ENCODE assay signal across 17 cellular contexts in the genomic region with DNA sequence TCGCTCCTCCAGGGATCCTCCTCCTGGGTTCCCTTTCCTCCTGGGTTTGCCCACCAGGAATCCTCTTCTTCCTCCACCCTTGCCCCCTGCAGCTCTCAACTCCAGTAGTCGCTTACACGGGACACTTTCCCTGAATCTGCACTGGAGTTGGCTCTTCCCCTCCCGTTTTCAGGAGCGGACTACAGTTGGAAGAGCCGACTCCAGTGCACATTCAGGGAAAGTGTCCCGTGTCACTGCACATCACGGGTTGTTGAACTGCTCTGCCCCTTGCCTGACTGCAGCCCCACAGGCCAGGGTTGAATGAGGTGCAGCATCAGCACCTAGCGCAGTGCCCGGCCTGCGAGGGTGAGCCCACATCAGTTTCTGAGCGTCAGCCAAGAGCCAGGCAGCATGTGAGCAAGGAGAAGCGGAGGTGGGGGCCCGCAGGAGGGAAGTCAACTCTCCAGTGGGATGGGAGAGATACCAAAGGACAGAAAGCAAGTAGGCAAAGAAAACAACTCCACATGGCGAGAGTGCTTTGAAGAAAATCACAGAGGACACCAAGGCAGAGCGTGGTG. TPM values are rescaled to one million over a fixed set of nuclear protein-coding genes. Genes with fewer than 3 reads are reported as not detected.
DNase-seq lines count a peak whose midpoint lies in the region; ATAC-seq, FAIRE-seq and TF ChIP-seq lines count a peak whose summit lies in the region.
"Had no signal": no experiment of that assay in that cellular context is flagged by ENCODE, and none has a peak within 500 bp of the region (broad histone marks: within the 10 kb centered on the region; RNA-seq: fewer than 3 reads in every experiment).

No MANE protein-coding gene starts in this region.

- no peak for TF ChIP-seq RAD21 in IMR-90 (IDR thresholded peaks at IDR 0.05; ENCODE audit: low read length)
- no peak for TF ChIP-seq RAD21 in H1 (IDR thresholded peaks at IDR 0.05 in 1 of 2, conservative IDR thresholded peaks at IDR 0.05 in 1 of 2; ENCODE audit: low read depth in 2 of 2, low read length in 2 of 2)

- TF ChIP-seq POLR2A in IMR-90 (IDR thresholded peaks at IDR 0.05; ENCODE audit: low read depth, low read length) (no peak), H1 (IDR thresholded peaks at IDR 0.05; ENCODE audit: control extremely low read depth in 1 of 2, low read depth in 2 of 2, low read length in 2 of 2) (no peak)

- peak overlapping the region; percentile 51 for H3K4me2 ChIP-seq in BLaER1
- no peak overlapping the region for H3K4me2 ChIP-seq in IMR-90 (ENCODE audit: low read depth, low read length)
- H3K4me2 ChIP-seq in H1 (ENCODE audit: insufficient read depth in 1 of 2, low read depth in 2 of 2, low read length in 2 of 2) = no peak overlapping the region
- peak overlapping the region; percentile 20 for H3K4me2 ChIP-seq in parathyroid adenoma (ENCODE audit: low read length)

- 28% methylated on average over 4 of the region's 16 CpGs; no CpG with 5 or more reads in 1 of the 2 experiments for WGBS in IMR-90 (ENCODE audit: extremely low coverage in 2 of 2, insufficient read length in 1 of 2), 2 experiments
- 85% methylated on average over 16 of the region's 16 CpGs; no CpG with 5 or more reads in 1 of the 2 experiments for WGBS in H1 (ENCODE audit: extremely low coverage in 1 of 2, insufficient coverage in 1 of 2, insufficient read length in 1 of 2, insufficient replicate concordance in 2 of 2, low coverage in 1 of 2, low lambda C conversion rate in 2 of 2, missing lambda C conversion rate in 1 of 2), 2 experiments

- no peak overlapping the region for H3K9ac ChIP-seq in BLaER1
- no peak overlapping the region for H3K9ac ChIP-seq in IMR-90 (ENCODE audit: low read depth, low read length)
- H3K9ac ChIP-seq in H1 (replicated peaks in 1 of 4; ENCODE audit: extremely low read depth in 1 of 4, low read depth in 3 of 4, low read length in 3 of 4) = no peak overlapping the region
- peak overlapping the region; percentile 59 for H3K9ac ChIP-seq in parathyroid adenoma
- H3K9ac ChIP-seq: GM23248 had no signal

- H3K23me2 ChIP-seq in H1 (ENCODE audit: low read depth, low read length) = no peaks in the 10 kb centered on the region; the same call in 1 of the 2 replicates

- H3K56ac ChIP-seq in IMR-90 (ENCODE audit: extremely low read depth, insufficient read depth, low read length) = no peak overlapping the region
- no peak overlapping the region for H3K56ac ChIP-seq in H1 (replicated peaks; ENCODE audit: insufficient read length, low read depth, low read length)

- H3K4ac ChIP-seq in IMR-90 (ENCODE audit: low read depth, low read length) (no peak overlapping the region), H1 (replicated peaks; ENCODE audit: insufficient read length, low read depth, low read length) (no peak overlapping the region)

- no peak overlapping the region for H4K8ac ChIP-seq in IMR-90 (ENCODE audit: low read depth in 2 of 2, low read length in 2 of 2)
- H4K8ac ChIP-seq in H1 (ENCODE audit: extremely low read depth, insufficient read depth, low read length) = no peak overlapping the region; the same call in 1 of the 2 replicates

- H3K9me1 ChIP-seq in IMR-90 (ENCODE audit: insufficient read depth, low read length) = no peaks in the 10 kb centered on the region

- ATAC-seq in IMR-90 (ENCODE audit: low read depth) = no peak
- ATAC-seq in GM21515 (IDR thresholded peaks at IDR 0.05; ENCODE audit: unreplicated experiment) = no peak
- ATAC-seq in HG03571 (IDR thresholded peaks at IDR 0.05; ENCODE audit: unreplicated experiment) = no peak

- 0 out of 2 replicates have a peak, but pooled peaks cover 3% of the 10 kb centered on the region for H3K36me3 ChIP-seq in BLaER1
- H3K36me3 ChIP-seq in IMR-90 (ENCODE audit: control insufficient read depth, insufficient read depth, low read length) = no peaks in the 10 kb centered on the region
- H3K36me3 ChIP-seq in H1 (ENCODE audit: control insufficient read depth in 2 of 4, insufficient read depth in 4 of 4, low read length in 3 of 4) = no peaks in the 10 kb centered on the region
- H3K36me3 ChIP-seq in parathyroid adenoma (ENCODE audit: control insufficient read depth, insufficient read depth, low read length) = no peaks in the 10 kb centered on the region
- H3K36me3 ChIP-seq: SJCRH30 had no signal

- H2AFZ ChIP-seq in IMR-90 (replicated peaks; ENCODE audit: low read length, poor library complexity) = peak overlapping the region; percentile 23
- no peak overlapping the region for H2AFZ ChIP-seq in H1 (ENCODE audit: low read length)
- peak overlapping the region; percentile 54 for H2AFZ ChIP-seq in parathyroid adenoma
- H2AFZ ChIP-seq: GM23248 had no signal

- no peak for TF ChIP-seq CTCF in IMR-90 (conservative IDR thresholded peaks at IDR 0.05; ENCODE audit: low read depth, low read length)
- TF ChIP-seq CTCF in H1 (IDR thresholded peaks at IDR 0.05; ENCODE audit: control extremely low read depth in 1 of 3, insufficient read depth in 1 of 3, low read depth in 1 of 3, low read length in 3 of 3) = no peak
- peak; percentile 5 for TF ChIP-seq CTCF in parathyroid adenoma (IDR thresholded peaks at IDR 0.05)

- no peak overlapping the region for H3K14ac ChIP-seq in IMR-90 (replicated peaks; ENCODE audit: low read depth, low read length)
- no peak overlapping the region for H3K14ac ChIP-seq in H1 (ENCODE audit: insufficient read length)

- intact Hi-C loops in IMR-90 (cut with micrococcal nuclease) = no loop called here

- 0 out of 2 replicates have a peak overlapping the region, but pooled peaks have one; percentile 22 for H3K27ac ChIP-seq in BLaER1
- no peak overlapping the region for H3K27ac ChIP-seq in IMR-90 (ENCODE audit: insufficient read depth, low read length)
- no peak overlapping the region for H3K27ac ChIP-seq in H1 (ENCODE audit: low read depth, low read length)
- H3K27ac ChIP-seq in parathyroid adenoma = peak overlapping the region; percentile 99
- H3K27ac ChIP-seq: GM23248, SJCRH30 had no signal

- no peak overlapping the region for H3K23ac ChIP-seq in IMR-90 (ENCODE audit: low read depth, low read length)
- H3K23ac ChIP-seq in H1 (ENCODE audit: insufficient read length) = no peak overlapping the region

- H4K20me1 ChIP-seq in BLaER1 (no peaks in the 10 kb centered on the region), IMR-90 (ENCODE audit: insufficient read depth, low read length) (no peaks in the 10 kb centered on the region), H1 (replicated peaks in 1 of 2; ENCODE audit: control insufficient read depth in 1 of 2, insufficient read depth in 2 of 2, low read length in 2 of 2) (no peaks in the 10 kb centered on the region)

- H2AK5ac ChIP-seq in IMR-90 (ENCODE audit: low read depth, low read length) = no peak overlapping the region
- no peak overlapping the region for H2AK5ac ChIP-seq in H1 (ENCODE audit: low read depth, low read length)

- no peak for TF ChIP-seq EP300 in H1 (IDR thresholded peaks at IDR 0.05; ENCODE audit: borderline replicate concordance in 1 of 2, low read depth in 2 of 2, low read length in 2 of 2)

- H3K79me1 ChIP-seq in IMR-90 (ENCODE audit: low read depth in 1 of 2, low read length in 2 of 2) = no peaks in the 10 kb centered on the region
- no peaks in the 10 kb centered on the region for H3K79me1 ChIP-seq in H1 (ENCODE audit: low read depth, low read length)

- no TSS peak for BruUV-seq in IMR-90 (replicated peaks; lab: Mats Ljungman, UMichigan)

- no peak for FAIRE-seq in H1 (lab: Jason Lieb, UNC)

- H3K18ac ChIP-seq in IMR-90 (ENCODE audit: low read depth, low read length) (no peak overlapping the region), H1 (ENCODE audit: extremely low read depth, low read length) (no peak overlapping the region)

- DNase-seq in IMR-90 (no peak), H1 (ENCODE audit: low read depth in 1 of 2, low spot score in 2 of 2) (no peak), COR-L47 (lab: John Stamatoyannopoulos, UW) (no peak)
- DNase-seq: Calu3; CD4-positive, CD25-positive, alpha-beta regulatory T cell; DMS79; GM23248; MV-4-11; NCI-H1417; NCI-H1930; NCI-H446; RPMI8226; SJCRH30 had no signal

- H2BK15ac ChIP-seq in IMR-90 (ENCODE audit: low read depth, low read length) (no peak overlapping the region), H1 (ENCODE audit: low read length) (no peak overlapping the region)

- H2BK120ac ChIP-seq in IMR-90 (ENCODE audit: low read depth, low read length) = no peak overlapping the region
- H2BK120ac ChIP-seq in H1 (replicated peaks; ENCODE audit: low read depth, low read length) = no peak overlapping the region

- in situ Hi-C loops in IMR-90 (cut with MboI; ENCODE audit: low sequenced_read_pairs) = loop anchor here (10.0 kb wide), 1 partner anchor 89 kb away; no protein-coding TSS in a partner anchor

- H2BK5ac ChIP-seq in IMR-90 (ENCODE audit: low read depth, low read length, poor library complexity, severe bottlenecking) = no peak overlapping the region
- H2BK5ac ChIP-seq in H1 (ENCODE audit: low read depth, low read length) = peak overlapping the region; percentile 24; the same call in 1 of the 2 replicates

- H2BK20ac ChIP-seq in IMR-90 (ENCODE audit: low read depth, low read length) (no peak overlapping the region), H1 (ENCODE audit: low read length) (no peak overlapping the region)

- H3K79me2 ChIP-seq in H1 (ENCODE audit: control insufficient read depth in 1 of 2, insufficient read depth in 2 of 2, low read length in 2 of 2) = no peaks in the 10 kb centered on the region
- H3K79me2 ChIP-seq in parathyroid adenoma = peaks cover 6% of the 10 kb centered on the region

- no peaks in the 10 kb centered on the region for H3K27me3 ChIP-seq in BLaER1
- peaks cover 32% of the 10 kb centered on the region for H3K27me3 ChIP-seq in IMR-90 (ENCODE audit: control insufficient read depth, insufficient read depth, low read length)
- H3K27me3 ChIP-seq in H1 (replicated peaks in 1 of 4; ENCODE audit: control insufficient read depth in 3 of 4, extremely low read depth in 1 of 4, insufficient read depth in 3 of 4, low read length in 3 of 4) = no peaks in the 10 kb centered on the region
- no peaks in the 10 kb centered on the region for H3K27me3 ChIP-seq in parathyroid adenoma (ENCODE audit: control insufficient read depth, insufficient read depth, low read length)

- POLR2A ChIA-PET in IMR-90 (lab: Charles Lee; ENCODE audit: unreplicated experiment) (no interaction called here), H1 (lab: Charles Lee; ENCODE audit: partially characterized antibody) (interaction anchor here (0.9 to 7.4 kb wide), 3 partner anchors 10 to 36 kb away, joined by 4 to 79 read pairs (median 62); a partner anchor contains a TSS)

- H4K91ac ChIP-seq in IMR-90 (ENCODE audit: insufficient read depth, low read depth, low read length) (no peak overlapping the region), H1 (replicated peaks; ENCODE audit: insufficient read length, low read length) (no peak overlapping the region)

- H2AK9ac ChIP-seq in IMR-90 (replicated peaks; ENCODE audit: low read depth, low read length, poor library complexity) = no peak overlapping the region

- H4K5ac ChIP-seq in IMR-90 (ENCODE audit: low read depth, low read length) (no peak overlapping the region), H1 (ENCODE audit: insufficient read length, low read depth, low read length) (no peak overlapping the region)

- H3K4me3 ChIP-seq in BLaER1 (no peak overlapping the region), IMR-90 (ENCODE audit: insufficient read depth, low read depth, low read length) (no peak overlapping the region), H1 (ENCODE audit: extremely low read depth in 1 of 4, insufficient read depth in 2 of 4, low read depth in 3 of 4, low read length in 4 of 4) (no peak overlapping the region), parathyroid adenoma (ENCODE audit: low read depth, low read length) (peak overlapping the region; percentile 3)
- H3K4me3 ChIP-seq: GM23248, SJCRH30 had no signal

- no peaks in the 10 kb centered on the region for H3K9me3 ChIP-seq in BLaER1
- no peaks in the 10 kb centered on the region for H3K9me3 ChIP-seq in IMR-90 (ENCODE audit: control insufficient read depth, insufficient read depth, low read length)
- no peaks in the 10 kb centered on the region for H3K9me3 ChIP-seq in H1 (ENCODE audit: insufficient read depth in 2 of 2, low read depth in 1 of 2, low read length in 1 of 2)
- H3K9me3 ChIP-seq in parathyroid adenoma (ENCODE audit: control insufficient read depth, low read length) = no peaks in the 10 kb centered on the region
- H3K9me3 ChIP-seq: SJCRH30 had no signal

- CTCF ChIA-PET in IMR-90 (lab: Yijun Ruan, JAX) (no interaction called here), H1 (lab: Charles Lee; ENCODE audit: partially characterized antibody) (interaction anchor here (0.8 to 64.6 kb wide), 8 partner anchors 6 to 95 kb away, joined by 3 to 2442 read pairs (median 378); a partner anchor contains a TSS)

- H3K4me1 ChIP-seq in BLaER1 (peaks cover 93% of the 10 kb centered on the region), IMR-90 (ENCODE audit: control insufficient read depth, insufficient read depth, low read length) (peaks cover 2% of the 10 kb centered on the region; the same call in 1 of the 2 replicates), H1 (replicated peaks in 1 of 4; ENCODE audit: control insufficient read depth in 3 of 4, insufficient read depth in 4 of 4, low read length in 3 of 4) (peaks cover 0 to 10% (median 2%) of the 10 kb centered on the region in 4 experiments; a peak in 4 of 7 replicates), parathyroid adenoma (peaks cover 44% of the 10 kb centered on the region)

- H2BK12ac ChIP-seq in H1 (ENCODE audit: low read depth, low read length) = 0 out of 2 replicates have a peak overlapping the region, but pooled peaks have one; percentile 27

- dilution Hi-C loops in IMR-90 (cut with HindIII; ENCODE audit: low sequenced_read_pairs, unreplicated experiment) = no loop called here

RNA-seq across cellular contexts. Expression of a gene that starts 13.1 kb away (rescaled TPM):
- 0.83 and 1.3 TPM in 2 replicates for total RNA-seq in IMR-90 (2012; rRNA removed)
- 2.0 and 2.9 TPM in 2 replicates for polyA plus RNA-seq in IMR-90 (2012; rRNA removed)
- polyA plus RNA-seq in IMR-90 (2012; cell fraction: cytosol; rRNA removed) = 1.7 TPM in 2 replicates
- polyA plus RNA-seq in IMR-90 (2012; cell fraction: nucleus; rRNA removed; ENCODE audit: low replicate concordance) = 11.2 and 11.8 TPM in 2 replicates
- total RNA-seq in H1 (2021; fragmentation: NEBNext Ultra II Directional; extraction: Animal tissue kit (Norgen Biotek cat#: 25700)) = 6.7 and 9.4 TPM in 2 replicates
- 5.0 and 5.2 TPM in 2 replicates for polyA plus RNA-seq in H1 (2011; rRNA removed)
- polyA plus RNA-seq in H1 (2011; cell fraction: cytosol; rRNA removed) = 6.0 TPM
- 31.6 TPM for polyA plus RNA-seq in H1 (2011; cell fraction: nucleus; rRNA removed)
- 4.1 to 5.7 TPM (median 5.2 TPM) in 4 replicates for polyA plus RNA-seq in H1 (2012, experiment 1 of 2)
- 3.1 TPM for polyA plus RNA-seq in H1 (2012, experiment 2 of 2)
- polyA plus RNA-seq in H1 (2013, experiment 1 of 2) = 4.2 TPM
- polyA plus RNA-seq in H1 (2013, experiment 2 of 2) = 3.9 TPM
- polyA minus RNA-seq in H1 (2011; rRNA and poly(A)+ RNA removed) = 5.2 and 8.0 TPM in 2 replicates
- polyA minus RNA-seq in H1 (2011; cell fraction: cytosol; rRNA and poly(A)+ RNA removed) = 1.8 TPM
- polyA minus RNA-seq in H1 (2011; cell fraction: nucleus; rRNA and poly(A)+ RNA removed) = 16.2 TPM

RNA-seq across cellular contexts. Expression of a gene that starts 20.3 kb away (rescaled TPM):
- under 0.01 TPM in 2 replicates for total RNA-seq in IMR-90 (2012; rRNA removed)
- polyA plus RNA-seq in IMR-90 (2012; rRNA removed) (0.07 and 0.09 TPM in 2 replicates), H1 (2011; rRNA removed) (not detected in 2 replicates)
- 0.03 TPM in 1 of 2 replicates, not detected in the other for polyA plus RNA-seq in IMR-90 (2012; cell fraction: cytosol; rRNA removed)
- 0.11 and 0.15 TPM in 2 replicates for polyA plus RNA-seq in IMR-90 (2012; cell fraction: nucleus; rRNA removed; ENCODE audit: low replicate concordance)
- not detected in 2 replicates for total RNA-seq in H1 (2021; fragmentation: NEBNext Ultra II Directional; extraction: Animal tissue kit (Norgen Biotek cat#: 25700))
- not detected for polyA plus RNA-seq in H1 (2011; cell fraction: cytosol; rRNA removed)
- polyA plus RNA-seq in H1 (2011; cell fraction: nucleus; rRNA removed) = not detected
- not detected in 4 replicates for polyA plus RNA-seq in H1 (2012, experiment 1 of 2)
- not detected for polyA plus RNA-seq in H1 (2012, experiment 2 of 2)
- polyA plus RNA-seq in H1 (2013, experiment 1 of 2) = not detected
- not detected for polyA plus RNA-seq in H1 (2013, experiment 2 of 2)
- 0.29 TPM in 1 of 2 replicates, not detected in the other for polyA minus RNA-seq in H1 (2011; rRNA and poly(A)+ RNA removed)
- polyA minus RNA-seq in H1 (2011; cell fraction: cytosol; rRNA and poly(A)+ RNA removed) = not detected
- not detected for polyA minus RNA-seq in H1 (2011; cell fraction: nucleus; rRNA and poly(A)+ RNA removed)
- total RNA-seq: Calu3; CD4-positive, CD25-positive, alpha-beta regulatory T cell; SJCRH30 had no signal
- polyA plus RNA-seq: GM23248 had no signal

RNA-seq across cellular contexts. Expression of a gene that starts 27.5 kb away (rescaled TPM):
- 4.4 and 4.8 TPM in 2 replicates for total RNA-seq in IMR-90 (2012; rRNA removed)
- polyA plus RNA-seq in IMR-90 (2012; rRNA removed) = 5.9 and 6.0 TPM in 2 replicates
- polyA plus RNA-seq in IMR-90 (2012; cell fraction: cytosol; rRNA removed) = 4.1 and 10.3 TPM in 2 replicates
- 10.0 and 10.3 TPM in 2 replicates for polyA plus RNA-seq in IMR-90 (2012; cell fraction: nucleus; rRNA removed; ENCODE audit: low replicate concordance)
- total RNA-seq in H1 (2021; fragmentation: NEBNext Ultra II Directional; extraction: Animal tissue kit (Norgen Biotek cat#: 25700)) = 14.0 and 14.1 TPM in 2 replicates
- 9.5 and 12.1 TPM in 2 replicates for polyA plus RNA-seq in H1 (2011; rRNA removed)
- 9.6 TPM for polyA plus RNA-seq in H1 (2011; cell fraction: cytosol; rRNA removed)
- polyA plus RNA-seq in H1 (2011; cell fraction: nucleus; rRNA removed) = 16.1 TPM
- 8.3 to 11.4 TPM (median 10.2 TPM) in 4 replicates for polyA plus RNA-seq in H1 (2012, experiment 1 of 2)
- 8.6 TPM for polyA plus RNA-seq in H1 (2012, experiment 2 of 2)
- polyA plus RNA-seq in H1 (2013, experiment 1 of 2) = 9.4 TPM
- polyA plus RNA-seq in H1 (2013, experiment 2 of 2) = 10.8 TPM
- 7.2 and 7.3 TPM in 2 replicates for polyA minus RNA-seq in H1 (2011; rRNA and poly(A)+ RNA removed)
- polyA minus RNA-seq in H1 (2011; cell fraction: cytosol; rRNA and poly(A)+ RNA removed) = 6.8 TPM
- polyA minus RNA-seq in H1 (2011; cell fraction: nucleus; rRNA and poly(A)+ RNA removed) = 7.3 TPM

RNA-seq across cellular contexts. Expression of a gene that starts 39.7 kb away (rescaled TPM):
- total RNA-seq in IMR-90 (2012; rRNA removed) = 10.6 and 20.0 TPM in 2 replicates
- 10.3 and 13.4 TPM in 2 replicates for polyA plus RNA-seq in IMR-90 (2012; rRNA removed)
- 0.77 and 1.2 TPM in 2 replicates for polyA plus RNA-seq in IMR-90 (2012; cell fraction: cytosol; rRNA removed)
- 0.29 and 5.5 TPM in 2 replicates for polyA plus RNA-seq in IMR-90 (2012; cell fraction: nucleus; rRNA removed; ENCODE audit: low replicate concordance)
- 49.6 and 60.5 TPM in 2 replicates for total RNA-seq in H1 (2021; fragmentation: NEBNext Ultra II Directional; extraction: Animal tissue kit (Norgen Biotek cat#: 25700))
- polyA plus RNA-seq in H1 (2011; rRNA removed) = 3.1 and 6.4 TPM in 2 replicates
- polyA plus RNA-seq in H1 (2011; cell fraction: cytosol; rRNA removed) = 10.7 TPM
- 2.6 TPM for polyA plus RNA-seq in H1 (2011; cell fraction: nucleus; rRNA removed)
- polyA plus RNA-seq in H1 (2012, experiment 1 of 2) = 14.1 to 34.7 TPM (median 17.7 TPM) in 4 replicates
- polyA plus RNA-seq in H1 (2012, experiment 2 of 2) = 1.4 TPM
- polyA plus RNA-seq in H1 (2013, experiment 1 of 2) = 34.2 TPM
- 34.5 TPM for polyA plus RNA-seq in H1 (2013, experiment 2 of 2)
- 9.4 and 14.2 TPM in 2 replicates for polyA minus RNA-seq in H1 (2011; rRNA and poly(A)+ RNA removed)
- 7.8 TPM for polyA minus RNA-seq in H1 (2011; cell fraction: cytosol; rRNA and poly(A)+ RNA removed)
- 25.2 TPM for polyA minus RNA-seq in H1 (2011; cell fraction: nucleus; rRNA and poly(A)+ RNA removed)

Comparison
In these comparisons a context has a peak if more than half of its experiments do, and no peak if none do; other contexts are left out.
1. H3K27ac ChIP-seq: peak in BLaER1 (single experiment) and parathyroid adenoma (single experiment); none in IMR-90 (single experiment) and H1 (single experiment).
2. H3K4me2 ChIP-seq: peak in BLaER1 (single experiment) and parathyroid adenoma (single experiment); none in IMR-90 (single experiment) and H1 (0 of 2).